Comparison of ENCODE assay signal across 8 cellular contexts in the genomic region with DNA sequence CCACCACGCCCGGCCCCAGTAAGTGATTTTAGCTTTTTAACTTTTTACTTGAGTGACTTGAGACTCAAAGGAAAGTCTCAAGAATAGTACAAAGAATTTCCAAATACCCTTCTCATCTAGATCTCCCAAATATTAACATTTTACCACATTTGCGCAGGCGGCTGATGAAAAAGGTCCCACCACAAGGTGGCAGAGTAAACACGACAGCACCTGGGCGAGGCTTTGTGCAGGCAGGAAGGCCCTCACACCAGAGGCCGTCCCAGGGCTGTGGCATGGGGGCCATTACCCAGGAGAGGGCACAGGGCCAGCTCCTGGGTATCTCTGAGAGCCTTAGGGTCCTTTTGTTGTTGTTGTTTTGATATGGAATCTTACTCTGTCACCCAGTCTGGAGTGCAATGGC. TPM values are rescaled to one million over a fixed set of nuclear protein-coding genes. Genes with fewer than 3 reads are reported as not detected.
A peak's percentile ranks its signal among the peaks of the same experiment; 100 is the strongest.
DNase-seq lines count a peak whose midpoint lies in the region; ATAC-seq and TF ChIP-seq lines count a peak whose summit lies in the region.

No MANE protein-coding gene starts in this region.

- no peak overlapping the region for H3K27ac ChIP-seq in AG04450 (ENCODE audit: low read depth, low read length)

- ATAC-seq in HG02610 (IDR thresholded peaks at IDR 0.05; ENCODE audit: unreplicated experiment) (no peak), GM18907 (IDR thresholded peaks at IDR 0.05; ENCODE audit: unreplicated experiment) (no peak)

- peaks cover 4% of the 10 kb centered on the region for H3K27me3 ChIP-seq in AG04450 (ENCODE audit: control insufficient read depth, insufficient read depth, low read length)

- DNase-seq in AG04450 (ENCODE audit: low read depth, low spot score) (no peak), SK-N-DZ (ENCODE audit: low spot score) (peak; percentile 45), fibroblast of mammary gland (ENCODE audit: low read depth) (peak; percentile 23), NCI-H1048 (lab: John Stamatoyannopoulos, UW) (no peak)
- DNase-seq in stimulated activated CD4-positive, alpha-beta T cell treated with anti-CD3 and anti-CD28 coated beads, Interleukin-1b, Interleukin-23, amount 100 ng/mL, for 48 hours = peak; percentile 16

- TF ChIP-seq CTCF in AG04450 (IDR thresholded peaks at IDR 0.05; ENCODE audit: low read depth, low read length) = peak; percentile 35; the same call in 1 of the 2 replicates
- TF ChIP-seq CTCF in GM12873 (IDR thresholded peaks at IDR 0.05; ENCODE audit: insufficient read depth, low read depth, low read length, missing control alignments) = peak; percentile 56
- TF ChIP-seq CTCF in fibroblast of mammary gland (conservative IDR thresholded peaks at IDR 0.05; ENCODE audit: control insufficient read depth, insufficient read depth, low read depth, low read length) = peak; percentile 47

- no peak overlapping the region for H3K4me3 ChIP-seq in AG04450 (ENCODE audit: low read depth, low read length)
- no peak overlapping the region for H3K4me3 ChIP-seq in fibroblast of mammary gland (ENCODE audit: control insufficient read depth, low read depth, low read length)

- CTCF ChIA-PET in AG04450 (lab: Charles Lee) = interaction anchor here (0.6 to 0.7 kb wide), 2 partner anchors 35 to 36 kb away, joined by 3 read pairs; no protein-coding TSS in a partner anchor

- POLR2A ChIA-PET in AG04450 (lab: Yijun Ruan, JAX) = no interaction called here

- no peaks in the 10 kb centered on the region; the same call in 1 of the 2 replicates for H3K9me3 ChIP-seq in AG04450 (ENCODE audit: control insufficient read depth, insufficient read depth, low read length)

RNA-seq across cellular contexts. Expression of a gene that starts 50.0 kb away (rescaled TPM):
- polyA plus RNA-seq in AG04450 (2011; rRNA removed) = 74.5 and 75.2 TPM in 2 replicates
- 100 and 105 TPM in 2 replicates for polyA minus RNA-seq in AG04450 (2011; rRNA and poly(A)+ RNA removed)
- polyA plus RNA-seq in SK-N-DZ (2014; cell fraction: cytosol; rRNA removed) = 40.7 and 41.5 TPM in 2 replicates
- 31.1 and 33.3 TPM in 2 replicates for polyA plus RNA-seq in SK-N-DZ (2014; cell fraction: nucleus; rRNA removed)

Comparison
In these comparisons a context has a peak if more than half of its experiments do, and no peak if none do; other contexts are left out.
1. DNase-seq: peak in SK-N-DZ (single experiment), fibroblast of mammary gland (single experiment) and stimulated activated CD4-positive, alpha-beta T cell treated with anti-CD3 and anti-CD28 coated beads, Interleukin-1b, Interleukin-23, amount 100 ng/mL, for 48 hours (single experiment); none in AG04450 (single experiment) and NCI-H1048 (single experiment).
2. Peak in every context shown above with its lines, with median percentiles within 50 percentile points of each other: CTCF ChIP-seq.